Comparison of ENCODE assay signal across 9 cellular contexts in genomic region chr10:16995867-16996529, GRCh38.
DNase-seq lines count a peak whose midpoint lies in the region; ATAC-seq, FAIRE-seq and TF ChIP-seq lines count a peak whose summit lies in the region.
"Had no signal": no experiment of that assay in that cellular context is flagged by ENCODE, and none has a peak within 500 bp of the region (broad histone marks: within the 10 kb centered on the region; RNA-seq: fewer than 3 reads in every experiment).

No MANE protein-coding gene starts in this region.

- no peak overlapping the region for H3K18ac ChIP-seq in H1 (ENCODE audit: extremely low read depth, low read length)

- CTCF ChIA-PET in CD8-positive, alpha-beta memory T cell (lab: Charles Lee): interaction anchor here (1.4 kb wide), 1 partner anchor 21 kb away, joined by 3 read pairs; no protein-coding TSS in a partner anchor
- CTCF ChIA-PET in H1 (lab: Charles Lee; ENCODE audit: partially characterized antibody): interaction anchor here (0.7 to 1.5 kb wide), 4 partner anchors 12 to 234 kb away, joined by 3 to 5 read pairs (median 3); no protein-coding TSS in a partner anchor

- H3K9me3 Mint-ChIP-seq in CD8-positive, alpha-beta memory T cell: no peaks in the 10 kb centered on the region
- peaks cover 9% of the 10 kb centered on the region for H3K9me3 Mint-ChIP-seq in nephron

- TF ChIP-seq RAD21 in H1 (IDR thresholded peaks at IDR 0.05 in 1 of 2, conservative IDR thresholded peaks at IDR 0.05 in 1 of 2; ENCODE audit: low read depth in 2 of 2, low read length in 2 of 2): no peak

- peak overlapping the region; percentile 56; the same call in 1 of the 2 replicates for H2AFZ ChIP-seq in H1 (ENCODE audit: low read length)

- no peaks in the 10 kb centered on the region for H3K79me2 ChIP-seq in H1 (ENCODE audit: control insufficient read depth in 1 of 2, insufficient read depth in 2 of 2, low read length in 2 of 2)

- peaks cover 8 to 13% (median 10%) of the 10 kb centered on the region in 3 donors for H3K4me1 Mint-ChIP-seq in CD8-positive, alpha-beta memory T cell
- H3K4me1 Mint-ChIP-seq in nephron: peaks cover 30% of the 10 kb centered on the region

- peaks cover 0 to 12% (median 0%) of the 10 kb centered on the region in 3 donors for H3K36me3 Mint-ChIP-seq in CD8-positive, alpha-beta memory T cell
- H3K36me3 Mint-ChIP-seq in nephron (ENCODE audit: low read depth): peaks cover 3% of the 10 kb centered on the region

- H3K27ac ChIP-seq in CD8-positive, alpha-beta memory T cell (ENCODE audit: low read depth, low read length): no peak overlapping the region
- no peak overlapping the region; the same call in 1 of the 2 replicates for H3K27ac ChIP-seq in H1 (ENCODE audit: low read depth, low read length)

- H4K91ac ChIP-seq in H1 (replicated peaks; ENCODE audit: insufficient read length, low read length): no peak overlapping the region

- TF ChIP-seq CTCF in H1 (IDR thresholded peaks at IDR 0.05; ENCODE audit: control extremely low read depth in 1 of 3, insufficient read depth in 1 of 3, low read depth in 1 of 3, low read length in 3 of 3) (no peak), nephron (IDR thresholded peaks at IDR 0.05; ENCODE audit: unreplicated experiment in 3 of 3) (no peak)

- H3K27ac Mint-ChIP-seq in CD8-positive, alpha-beta memory T cell: peak overlapping the region in 7 of 8 donors; percentile 30 to 90 (median 70)
- H3K27ac Mint-ChIP-seq in nephron: peak overlapping the region; percentile 61 to 82 (median 75)

- DNase-seq in CD8-positive, alpha-beta memory T cell: peak in 1 of 5 donors; percentile 23
- peak; percentile 25 for DNase-seq in RCC 7860 (ENCODE audit: low spot score)
- DNase-seq in H1 (ENCODE audit: low read depth in 1 of 2, low spot score in 2 of 2): no peak
- no peak for DNase-seq in ecto neural progenitor cell (ENCODE audit: low spot score)
- DNase-seq in HPDE6-E6E7 (ENCODE audit: extremely low spot score): no peak
- DNase-seq: ovary had no signal

- no peak overlapping the region for H2AK5ac ChIP-seq in H1 (ENCODE audit: low read depth, low read length)

- no peak overlapping the region for H3K23ac ChIP-seq in H1 (ENCODE audit: insufficient read length)

- TF ChIP-seq EP300 in H1 (IDR thresholded peaks at IDR 0.05; ENCODE audit: borderline replicate concordance in 1 of 2, low read depth in 2 of 2, low read length in 2 of 2): no peak

- no peak overlapping the region for H2BK12ac ChIP-seq in H1 (ENCODE audit: low read depth, low read length)

- H2BK20ac ChIP-seq in H1 (ENCODE audit: low read length): no peak overlapping the region

- H3K14ac ChIP-seq in H1 (ENCODE audit: insufficient read length): no peak overlapping the region

- H3K4me3 ChIP-seq in CD8-positive, alpha-beta memory T cell (ENCODE audit: low read length): no peak overlapping the region
- H3K4me3 ChIP-seq in H1 (ENCODE audit: extremely low read depth in 1 of 4, insufficient read depth in 2 of 4, low read depth in 3 of 4, low read length in 4 of 4): no peak overlapping the region
- H3K4me3 ChIP-seq: ovary had no signal

- POLR2A ChIA-PET in CD8-positive, alpha-beta memory T cell (lab: Charles Lee): interaction anchor here (0.6 kb wide), 1 partner anchor 27 kb away, joined by 3 read pairs; no protein-coding TSS in a partner anchor
- POLR2A ChIA-PET in H1 (lab: Charles Lee; ENCODE audit: partially characterized antibody): no interaction called here

- H3K4me3 Mint-ChIP-seq in CD8-positive, alpha-beta memory T cell: no peak overlapping the region
- no peak overlapping the region for H3K4me3 Mint-ChIP-seq in nephron

- no peak for ATAC-seq in GM19455 (IDR thresholded peaks at IDR 0.05; ENCODE audit: unreplicated experiment)
- no peak for ATAC-seq in HG03442 (IDR thresholded peaks at IDR 0.05; ENCODE audit: unreplicated experiment)

- no peak overlapping the region for H2BK5ac ChIP-seq in H1 (ENCODE audit: low read depth, low read length)

- no peak overlapping the region for H2BK120ac ChIP-seq in H1 (replicated peaks; ENCODE audit: low read depth, low read length)

- no peaks in the 10 kb centered on the region for H4K20me1 ChIP-seq in H1 (replicated peaks in 1 of 2; ENCODE audit: control insufficient read depth in 1 of 2, insufficient read depth in 2 of 2, low read length in 2 of 2)

- no peak overlapping the region for H3K56ac ChIP-seq in H1 (replicated peaks; ENCODE audit: insufficient read length, low read depth, low read length)

- no peak for TF ChIP-seq POLR2A in H1 (IDR thresholded peaks at IDR 0.05; ENCODE audit: control extremely low read depth in 1 of 2, low read depth in 2 of 2, low read length in 2 of 2)

- no peaks in the 10 kb centered on the region for H3K27me3 ChIP-seq in CD8-positive, alpha-beta memory T cell (ENCODE audit: insufficient read depth, low read length, poor library complexity, severe bottlenecking)
- no peaks in the 10 kb centered on the region for H3K27me3 ChIP-seq in H1 (replicated peaks in 1 of 4; ENCODE audit: control insufficient read depth in 3 of 4, extremely low read depth in 1 of 4, insufficient read depth in 3 of 4, low read length in 3 of 4)
- H3K27me3 ChIP-seq: ovary had no signal

- no peaks in the 10 kb centered on the region for H3K23me2 ChIP-seq in H1 (ENCODE audit: low read depth, low read length)

- no peaks in the 10 kb centered on the region for H3K79me1 ChIP-seq in H1 (ENCODE audit: low read depth, low read length)

- H3K4ac ChIP-seq in H1 (replicated peaks; ENCODE audit: insufficient read length, low read depth, low read length): no peak overlapping the region

- no peaks in the 10 kb centered on the region for H3K4me1 ChIP-seq in CD8-positive, alpha-beta memory T cell (ENCODE audit: insufficient read depth, low read length)
- H3K4me1 ChIP-seq in H1 (replicated peaks in 1 of 4; ENCODE audit: control insufficient read depth in 3 of 4, insufficient read depth in 4 of 4, low read length in 3 of 4): no peaks in the 10 kb centered on the region

- H3K27me3 Mint-ChIP-seq in CD8-positive, alpha-beta memory T cell: peaks cover 0 to 3% of the 10 kb centered on the region in 2 donors
- H3K27me3 Mint-ChIP-seq in nephron (ENCODE audit: low read depth): no peaks in the 10 kb centered on the region

- H3K36me3 ChIP-seq in CD8-positive, alpha-beta memory T cell (ENCODE audit: insufficient read depth, low read length): no peaks in the 10 kb centered on the region
- no peaks in the 10 kb centered on the region for H3K36me3 ChIP-seq in H1 (ENCODE audit: control insufficient read depth in 2 of 4, insufficient read depth in 4 of 4, low read length in 3 of 4)
- H3K36me3 ChIP-seq: ovary had no signal

- 87% methylated on average over 6 of the region's 6 CpGs; no CpG with 5 or more reads in 1 of the 2 experiments for WGBS in H1 (ENCODE audit: extremely low coverage in 1 of 2, insufficient coverage in 1 of 2, insufficient read length in 1 of 2, insufficient replicate concordance in 2 of 2, low coverage in 1 of 2, low lambda C conversion rate in 2 of 2, missing lambda C conversion rate in 1 of 2), 2 experiments

- FAIRE-seq in RCC 7860 (lab: Jason Lieb, UNC) (no peak), H1 (lab: Jason Lieb, UNC) (peak; percentile 52)

- H3K4me2 ChIP-seq in H1 (ENCODE audit: insufficient read depth in 1 of 2, low read depth in 2 of 2, low read length in 2 of 2): no peak overlapping the region

- H2BK15ac ChIP-seq in H1 (ENCODE audit: low read length): no peak overlapping the region

- no peak overlapping the region for H4K8ac ChIP-seq in H1 (ENCODE audit: extremely low read depth, insufficient read depth, low read length)

- no peak overlapping the region for H3K9ac ChIP-seq in H1 (replicated peaks in 1 of 4; ENCODE audit: extremely low read depth in 1 of 4, low read depth in 3 of 4, low read length in 3 of 4)

- no peak overlapping the region for H4K5ac ChIP-seq in H1 (ENCODE audit: insufficient read length, low read depth, low read length)

- no peaks in the 10 kb centered on the region for H3K9me3 ChIP-seq in CD8-positive, alpha-beta memory T cell (ENCODE audit: low read length)
- H3K9me3 ChIP-seq in H1 (ENCODE audit: insufficient read depth in 2 of 2, low read depth in 1 of 2, low read length in 1 of 2): no peaks in the 10 kb centered on the region
- H3K9me3 ChIP-seq: ovary had no signal

TF ChIP-seq in H1, 55 proteins besides CTCF, POLR2A, EP300 and RAD21:
- no peak for TF ChIP-seq SUZ12 (IDR thresholded peaks at IDR 0.05; ENCODE audit: low read length)
- 0 out of 2 replicates have a peak, but pooled peaks have one; percentile 39 for TF ChIP-seq KDM1A (IDR thresholded peaks at IDR 0.05; ENCODE audit: borderline replicate concordance, low read length)
TF ChIP-seq in H1: peak in this region for 1.
